In genomic region chr14:85909581-85909980, GRCh38 we compare ENCODE assay signal across 16 cellular contexts.
"Had no signal": no experiment of that assay in that cellular context is flagged by ENCODE, and none has a peak within 500 bp of the region (broad histone marks: within the 10 kb centered on the region; RNA-seq: fewer than 3 reads in every experiment).

No MANE protein-coding gene starts in this region.

- H3K27me3 ChIP-seq: heart left ventricle had no signal

- H3K4me3 Mint-ChIP-seq: activated CD4-positive, alpha-beta T cell treated with anti-CD3 and anti-CD28 coated beads for 36 hours; activated CD8-positive, alpha-beta T cell treated with anti-CD3 and anti-CD28 coated beads for 36 hours; activated naive CD8-positive, alpha-beta T cell treated with anti-CD3 and anti-CD28 coated beads, Interleukin-2, amount 10 ng/mL, durations not matched to agents 7 days and 5 days; activated T-cell treated with anti-CD3 and anti-CD28 coated beads, Interleukin-2, amount 50 U/mL, for 72 hours; memory B cell; nephron progenitor cell; stimulated activated naive CD8-positive, alpha-beta T cell treated with anti-CD3 and anti-CD28 coated beads, Interleukin-15, amount 100 ng/mL, for 72 hours; T-cell had no signal

- ATAC-seq: activated CD4-positive, alpha-beta T cell treated with anti-CD3 and anti-CD28 coated beads for 36 hours; activated CD8-positive, alpha-beta T cell treated with anti-CD3 and anti-CD28 coated beads for 36 hours; activated T-cell treated with anti-CD3 and anti-CD28 coated beads, Interleukin-2, amount 50 U/mL, for 72 hours; heart left ventricle; stimulated activated naive CD8-positive, alpha-beta T cell treated with anti-CD3 and anti-CD28 coated beads, Interleukin-15, amount 100 ng/mL, for 72 hours; T-cell had no signal

- H3K4me1 Mint-ChIP-seq: activated CD4-positive, alpha-beta T cell treated with anti-CD3 and anti-CD28 coated beads for 36 hours; activated naive CD8-positive, alpha-beta T cell treated with anti-CD3 and anti-CD28 coated beads, Interleukin-2, amount 10 ng/mL, durations not matched to agents 7 days and 5 days; memory B cell; nephron progenitor cell; stimulated activated naive CD8-positive, alpha-beta T cell treated with anti-CD3 and anti-CD28 coated beads, Interleukin-15, amount 100 ng/mL, for 72 hours; T-cell had no signal

- H3K36me3 Mint-ChIP-seq: activated naive CD8-positive, alpha-beta T cell treated with anti-CD3 and anti-CD28 coated beads, Interleukin-2, amount 10 ng/mL, durations not matched to agents 7 days and 5 days; memory B cell; T-cell had no signal

- H3K4me1 ChIP-seq: heart left ventricle, left ventricle myocardium inferior had no signal

- H3K27ac ChIP-seq: coronary artery, left ventricle myocardium inferior, WERI-Rb-1 had no signal

- H3K27me3 Mint-ChIP-seq: activated naive CD8-positive, alpha-beta T cell treated with anti-CD3 and anti-CD28 coated beads, Interleukin-2, amount 10 ng/mL, durations not matched to agents 7 days and 5 days had no signal

- H3K36me3 ChIP-seq: heart left ventricle, left ventricle myocardium inferior, WERI-Rb-1 had no signal

- H3K9me3 Mint-ChIP-seq: activated CD8-positive, alpha-beta T cell treated with anti-CD3 and anti-CD28 coated beads for 36 hours; activated naive CD8-positive, alpha-beta T cell treated with anti-CD3 and anti-CD28 coated beads, Interleukin-2, amount 10 ng/mL, durations not matched to agents 7 days and 5 days; activated T-cell treated with anti-CD3 and anti-CD28 coated beads, Interleukin-2, amount 50 U/mL, for 72 hours; memory B cell; T-cell had no signal

- H3K4me3 ChIP-seq: coronary artery, heart left ventricle, left ventricle myocardium inferior had no signal

- H3K27ac Mint-ChIP-seq: activated CD4-positive, alpha-beta T cell treated with anti-CD3 and anti-CD28 coated beads for 36 hours; activated CD8-positive, alpha-beta T cell treated with anti-CD3 and anti-CD28 coated beads for 36 hours; activated naive CD8-positive, alpha-beta T cell treated with anti-CD3 and anti-CD28 coated beads, Interleukin-2, amount 10 ng/mL, durations not matched to agents 7 days and 5 days; memory B cell; nephron progenitor cell; T-cell had no signal

- DNase-seq: activated CD4-positive, alpha-beta T cell treated with anti-CD3 and anti-CD28 coated beads for 36 hours; activated CD8-positive, alpha-beta memory T cell treated with anti-CD3 and anti-CD28 coated beads, Interleukin-2, amount 50 U/mL, for 4 hours; activated CD8-positive, alpha-beta T cell treated with anti-CD3 and anti-CD28 coated beads for 36 hours; activated naive CD8-positive, alpha-beta T cell treated with anti-CD3 and anti-CD28 coated beads, Interleukin-2, amount 10 ng/mL, durations not matched to agents 7 days and 5 days; activated T-cell treated with anti-CD3 and anti-CD28 coated beads, Interleukin-2, amount 50 U/mL, for 72 hours; effector CD8-positive, alpha-beta T cell; heart left ventricle; left ventricle myocardium inferior; nephron progenitor cell; stimulated activated CD4-positive, alpha-beta T cell treated with anti-CD3 and anti-CD28 coated beads, Interleukin-4, amount 100 ng/mL, for 4 hours; stimulated activated naive CD8-positive, alpha-beta T cell treated with anti-CD3 and anti-CD28 coated beads, Interleukin-15, amount 100 ng/mL, for 72 hours; T-cell; T1000; WERI-Rb-1 had no signal
